In genomic region chr1:65151641-65152040, GRCh38 we compare ENCODE assay signal across 21 cellular contexts.
"Had no signal": no experiment of that assay in that cellular context is flagged by ENCODE, and none has a peak within 500 bp of the region (broad histone marks: within the 10 kb centered on the region; RNA-seq: fewer than 3 reads in every experiment).

No MANE protein-coding gene starts in this region.

- H3K27ac Mint-ChIP-seq: activated CD4-positive, alpha-beta T cell treated with anti-CD3 and anti-CD28 coated beads, Interleukin-2, amount 10 ng/mL, durations not matched to agents 24 days and 14 days; activated CD8-positive, alpha-beta T cell treated with anti-CD3 and anti-CD28 coated beads, Interleukin-2, amount 10 ng/mL, durations not matched to agents 7 days and 5 days; activated naive CD4-positive, alpha-beta T cell treated with anti-CD3 and anti-CD28 coated beads for 36 hours; activated T-cell treated with anti-CD3 and anti-CD28 coated beads, Interleukin-2, amount 50 U/mL, for 24 hours; activated T-helper 2 cell treated with anti-CD3 and anti-CD28 coated beads, Interferon-gamma antibody, Interleukin-2, Interleukin-4, amounts not matched to agents 10 μg/mL and 5 μg/mL and 100 μg/mL, durations not matched to agents 14 hours and 24 hours and 36 hours; natural killer cell treated with Interleukin-12 subunit alpha and Interleukin-12 subunit beta and Interleukin-15 and Interleukin-18, amount 100 ng/mL, for 72 hours had no signal

- ATAC-seq: activated CD8-positive, alpha-beta T cell treated with anti-CD3 and anti-CD28 coated beads, Interleukin-2, amount 10 ng/mL, durations not matched to agents 7 days and 5 days; heart right ventricle; left cardiac atrium; lower lobe of right lung; natural killer cell treated with Interleukin-12 subunit alpha and Interleukin-12 subunit beta and Interleukin-15 and Interleukin-18, amount 100 ng/mL, for 72 hours; pancreas; sciatic nerve had no signal

- H3K27me3 Mint-ChIP-seq: activated CD4-positive, alpha-beta T cell treated with anti-CD3 and anti-CD28 coated beads, Interleukin-2, amount 10 ng/mL, durations not matched to agents 24 days and 14 days had no signal

- H3K27me3 ChIP-seq: pancreas, testis had no signal

- H3K4me1 Mint-ChIP-seq: central memory CD8-positive, alpha-beta T cell had no signal

- H3K36me3 Mint-ChIP-seq: natural killer cell treated with Interleukin-12 subunit alpha and Interleukin-12 subunit beta and Interleukin-15 and Interleukin-18, amount 100 ng/mL, for 72 hours had no signal

- H3K27ac ChIP-seq: coronary artery, esophagus squamous epithelium, lower lobe of right lung, neutrophil, pancreas, upper lobe of left lung had no signal

- H3K9me3 ChIP-seq: esophagus squamous epithelium, heart right ventricle, lower lobe of right lung, neutrophil, pancreas, stomach, testis, upper lobe of left lung had no signal

- DNase-seq: activated CD4-positive, alpha-beta T cell treated with anti-CD3 and anti-CD28 coated beads, Interleukin-2, amount 10 ng/mL, durations not matched to agents 24 days and 14 days; activated CD8-positive, alpha-beta T cell treated with anti-CD3 and anti-CD28 coated beads, Interleukin-2, amount 10 ng/mL, durations not matched to agents 7 days and 5 days; activated naive CD4-positive, alpha-beta T cell treated with anti-CD3 and anti-CD28 coated beads for 36 hours; activated T-cell treated with anti-CD3 and anti-CD28 coated beads, Interleukin-2, amount 50 U/mL, for 24 hours; aorta; esophagus squamous epithelium; heart right ventricle; left cardiac atrium; lower lobe of right lung; pancreas; stimulated activated CD4-positive, alpha-beta T cell treated with anti-CD3 and anti-CD28 coated beads, Interleukin-4, amount 100 ng/mL, for 1 hour; stomach; testis; upper lobe of left lung had no signal

- H3K4me3 Mint-ChIP-seq: activated CD8-positive, alpha-beta T cell treated with anti-CD3 and anti-CD28 coated beads, Interleukin-2, amount 10 ng/mL, durations not matched to agents 7 days and 5 days; activated naive CD4-positive, alpha-beta T cell treated with anti-CD3 and anti-CD28 coated beads for 36 hours; activated T-cell treated with anti-CD3 and anti-CD28 coated beads, Interleukin-2, amount 50 U/mL, for 24 hours; central memory CD8-positive, alpha-beta T cell; natural killer cell treated with Interleukin-12 subunit alpha and Interleukin-12 subunit beta and Interleukin-15 and Interleukin-18, amount 100 ng/mL, for 72 hours had no signal

- H3K36me3 ChIP-seq: esophagus squamous epithelium, lower lobe of right lung, neutrophil, pancreas, stomach, upper lobe of left lung had no signal

- H3K4me3 ChIP-seq: coronary artery, esophagus squamous epithelium, heart right ventricle, lower lobe of right lung, pancreas, smooth muscle cell, stomach, testis, upper lobe of left lung had no signal

- H3K9me3 Mint-ChIP-seq: activated CD4-positive, alpha-beta T cell treated with anti-CD3 and anti-CD28 coated beads, Interleukin-2, amount 10 ng/mL, durations not matched to agents 24 days and 14 days; activated naive CD4-positive, alpha-beta T cell treated with anti-CD3 and anti-CD28 coated beads for 36 hours; activated T-cell treated with anti-CD3 and anti-CD28 coated beads, Interleukin-2, amount 50 U/mL, for 24 hours; activated T-helper 2 cell treated with anti-CD3 and anti-CD28 coated beads, Interferon-gamma antibody, Interleukin-2, Interleukin-4, amounts not matched to agents 10 μg/mL and 5 μg/mL and 100 μg/mL, durations not matched to agents 14 hours and 24 hours and 36 hours; central memory CD8-positive, alpha-beta T cell; natural killer cell treated with Interleukin-12 subunit alpha and Interleukin-12 subunit beta and Interleukin-15 and Interleukin-18, amount 100 ng/mL, for 72 hours had no signal

- H3K4me2 ChIP-seq: smooth muscle cell had no signal
